8 cellular contexts compared by ENCODE assay signal in genomic region chr10:72097448-72098300, GRCh38. TPM values are rescaled to one million over a fixed set of nuclear protein-coding genes. Genes with fewer than 3 reads are reported as not detected.
DNase-seq lines count a peak whose midpoint lies in the region; FAIRE-seq and TF ChIP-seq lines count a peak whose summit lies in the region.

No MANE protein-coding gene starts in this region.

- H3K36me3 Mint-ChIP-seq in activated CD4-positive, alpha-beta T cell treated with anti-CD3 and anti-CD28 coated beads, Interleukin-2, amount 10 ng/mL, durations not matched to agents 7 days and 5 days (ENCODE audit: low read depth): peaks cover 53% of the 10 kb centered on the region

- H2AK5ac ChIP-seq in mesenchymal stem cell (ENCODE audit: low read length, severe bottlenecking): no peak overlapping the region

- peak overlapping the region; percentile 67 for H3K27ac ChIP-seq in C4-2B
- no peak overlapping the region for H3K27ac ChIP-seq in mesenchymal stem cell (ENCODE audit: low read length, poor library complexity, severe bottlenecking)

- H2BK120ac ChIP-seq in mesenchymal stem cell (ENCODE audit: low read depth, low read length): no peak overlapping the region

- peak overlapping the region; percentile 46 to 91 for H3K18ac ChIP-seq in mesenchymal stem cell (ENCODE audit: low read depth in 1 of 2, low read length in 2 of 2)

- no peak overlapping the region for H3K4ac ChIP-seq in mesenchymal stem cell (ENCODE audit: low read depth in 1 of 2, low read length in 2 of 2)

- H3K9me3 Mint-ChIP-seq in activated CD4-positive, alpha-beta T cell treated with anti-CD3 and anti-CD28 coated beads, Interleukin-2, amount 10 ng/mL, durations not matched to agents 7 days and 5 days: no peaks in the 10 kb centered on the region

- no peaks in the 10 kb centered on the region for H3K9me3 ChIP-seq in mesenchymal stem cell (ENCODE audit: control insufficient read depth, low read length)

- no peak for TF ChIP-seq CTCF in C4-2B (conservative IDR thresholded peaks at IDR 0.05)
- TF ChIP-seq CTCF in bronchial epithelial cell (IDR thresholded peaks at IDR 0.05; ENCODE audit: insufficient read depth, low read length, severe bottlenecking): no peak
- no peak for TF ChIP-seq CTCF in GM10248 (IDR thresholded peaks at IDR 0.05; ENCODE audit: control extremely low read depth, extremely low read depth, low read depth, missing control alignments)

- no peak overlapping the region for H3K27ac Mint-ChIP-seq in activated CD4-positive, alpha-beta T cell treated with anti-CD3 and anti-CD28 coated beads, Interleukin-2, amount 10 ng/mL, durations not matched to agents 7 days and 5 days

- peaks cover 51% of the 10 kb centered on the region for H3K4me1 Mint-ChIP-seq in activated CD4-positive, alpha-beta T cell treated with anti-CD3 and anti-CD28 coated beads, Interleukin-2, amount 10 ng/mL, durations not matched to agents 7 days and 5 days

- no peak overlapping the region for H3K14ac ChIP-seq in mesenchymal stem cell (ENCODE audit: low read length in 2 of 2)

- H3K36me3 ChIP-seq in bronchial epithelial cell (ENCODE audit: control insufficient read depth, insufficient read depth, low read length) (peaks cover 4% of the 10 kb centered on the region), mesenchymal stem cell (ENCODE audit: control insufficient read depth in 1 of 2, insufficient read depth in 2 of 2, low read depth in 1 of 2, low read length in 2 of 2) (peaks cover 6 to 26% of the 10 kb centered on the region in 2 experiments)

- H4K8ac ChIP-seq in mesenchymal stem cell (ENCODE audit: low read length): peak overlapping the region; percentile 8

- no peak overlapping the region for H2AFZ ChIP-seq in mesenchymal stem cell (ENCODE audit: low read depth, low read length)

- H3K4me3 ChIP-seq in bronchial epithelial cell (ENCODE audit: low read depth, low read length) (no peak overlapping the region), mesenchymal stem cell (ENCODE audit: insufficient read depth in 1 of 2, low read depth in 1 of 2, low read length in 2 of 2) (no peak overlapping the region)

- H3K4me2 ChIP-seq in mesenchymal stem cell (ENCODE audit: low read length, poor library complexity, severe bottlenecking): no peak overlapping the region

- peaks cover 1% of the 10 kb centered on the region for H3K4me1 ChIP-seq in mesenchymal stem cell (ENCODE audit: control insufficient read depth, insufficient read depth, low read depth, low read length)

- H3K27me3 ChIP-seq in bronchial epithelial cell (ENCODE audit: control insufficient read depth, insufficient read depth, low read length): peaks cover 2% of the 10 kb centered on the region
- no peaks in the 10 kb centered on the region for H3K27me3 ChIP-seq in mesenchymal stem cell (ENCODE audit: control insufficient read depth in 1 of 2, insufficient read depth in 1 of 2, low read length in 2 of 2)

- H3K79me1 ChIP-seq in mesenchymal stem cell (replicated peaks; ENCODE audit: low read length, poor library complexity, severe bottlenecking): no peaks in the 10 kb centered on the region

- CTCF ChIA-PET in GM10248 (lab: Yijun Ruan, JAX): interaction anchor here (1.0 to 1.3 kb wide), 2 partner anchors 10 to 240 kb away, joined by 4 read pairs; no protein-coding TSS in a partner anchor
- CTCF ChIA-PET in activated CD4-positive, alpha-beta T cell treated with anti-CD3 and anti-CD28 coated beads, Interleukin-2, amount 10 ng/mL, durations not matched to agents 7 days and 5 days (lab: Charles Lee): interaction anchor here (1.5 kb wide), 1 partner anchor 15 kb away, joined by 3 read pairs; no protein-coding TSS in a partner anchor

- peak overlapping the region in 1 of 2 experiments; percentile 70 for H2BK12ac ChIP-seq in mesenchymal stem cell (ENCODE audit: low read length in 2 of 2)

- H2BK5ac ChIP-seq in mesenchymal stem cell (ENCODE audit: low read depth, low read length, poor library complexity, severe bottlenecking): no peak overlapping the region

- DNase-seq in LHCN-M2 (ENCODE audit: low read depth) (peak; percentile 90), bronchial epithelial cell (ENCODE audit: low read depth) (peak; percentile 91), mesenchymal stem cell (peak; percentile 98), frontal cortex (ENCODE audit: low spot score in 2 of 2) (no peak), GM10248 (ENCODE audit: extremely low spot score) (no peak), amygdala (lab: John Stamatoyannopoulos, UW) (no peak)
- DNase-seq in activated CD4-positive, alpha-beta T cell treated with anti-CD3 and anti-CD28 coated beads, Interleukin-2, amount 10 ng/mL, durations not matched to agents 7 days and 5 days: no peak

- H2BK15ac ChIP-seq in mesenchymal stem cell (ENCODE audit: low read depth, poor library complexity, severe bottlenecking): no peak overlapping the region

- H3K9ac ChIP-seq in mesenchymal stem cell (ENCODE audit: low read length): peak overlapping the region; percentile 65

- POLR2A ChIA-PET in GM10248 (lab: Yijun Ruan, JAX): no interaction called here
- POLR2A ChIA-PET in activated CD4-positive, alpha-beta T cell treated with anti-CD3 and anti-CD28 coated beads, Interleukin-2, amount 10 ng/mL, durations not matched to agents 7 days and 5 days (lab: Charles Lee): no interaction called here

- H3K23ac ChIP-seq in mesenchymal stem cell (ENCODE audit: low read length in 2 of 2): no peak overlapping the region

- WGBS in mesenchymal stem cell: 29% methylated on average over 9 of the region's 9 CpGs

- no peak for FAIRE-seq in bronchial epithelial cell (lab: Jason Lieb, UNC)
- FAIRE-seq in frontal cortex (lab: Jason Lieb, UNC): no peak

- no peak overlapping the region for H4K91ac ChIP-seq in mesenchymal stem cell (ENCODE audit: low read length)

- no peaks in the 10 kb centered on the region for H3K27me3 Mint-ChIP-seq in activated CD4-positive, alpha-beta T cell treated with anti-CD3 and anti-CD28 coated beads, Interleukin-2, amount 10 ng/mL, durations not matched to agents 7 days and 5 days

- no peak overlapping the region for H3K4me3 Mint-ChIP-seq in activated CD4-positive, alpha-beta T cell treated with anti-CD3 and anti-CD28 coated beads, Interleukin-2, amount 10 ng/mL, durations not matched to agents 7 days and 5 days

RNA-seq across cellular contexts. Expression of gene SPOCK2, which starts 9.3 kb away (rescaled TPM):
- 0.06 and 0.29 TPM in 2 replicates for total RNA-seq in LHCN-M2 (2014; rRNA removed)
- polyA plus RNA-seq in LHCN-M2 (2012): 0.15 TPM
- 0.13 and 0.26 TPM in 2 replicates for total RNA-seq in bronchial epithelial cell
- polyA plus RNA-seq in mesenchymal stem cell (2013, experiment 1 of 2): 0.22 TPM
- 0.30 TPM for polyA plus RNA-seq in mesenchymal stem cell (2013, experiment 2 of 2)
- 26.9 TPM for total RNA-seq in frontal cortex
- total RNA-seq in activated CD4-positive, alpha-beta T cell treated with anti-CD3 and anti-CD28 coated beads, Interleukin-2, amount 10 ng/mL, durations not matched to agents 7 days and 5 days: 100 to 1,000 TPM; 423 to 424 TPM

Comparison
In these comparisons a context has a peak if more than half of its experiments do, and no peak if none do; other contexts are left out.
1. DNase-seq: peak in LHCN-M2 (single experiment), bronchial epithelial cell (single experiment) and mesenchymal stem cell (single experiment); none in frontal cortex (0 of 2), GM10248 (single experiment), amygdala (0 of 56) and activated CD4-positive, alpha-beta T cell treated with anti-CD3 and anti-CD28 coated beads, Interleukin-2, amount 10 ng/mL, durations not matched to agents 7 days and 5 days (single experiment).
2. RNA of gene SPOCK2, which starts 9.3 kb away (total RNA-seq): 423 to 424 TPM in activated CD4-positive, alpha-beta T cell treated with anti-CD3 and anti-CD28 coated beads, Interleukin-2, amount 10 ng/mL, durations not matched to agents 7 days and 5 days and 26.9 TPM in frontal cortex (single experiment); 0.06 to 0.29 TPM in LHCN-M2 and 0.13 to 0.26 TPM in bronchial epithelial cell; every median in the first group is over 10 times any median in the second.